Comparison of ENCODE assay signal across 1 cellular context in genomic region chr7:34750636-34751035, GRCh38.
TF ChIP-seq lines count a peak whose summit lies in the region.

No MANE protein-coding gene starts in this region.

TF ChIP-seq in HepG2, 621 proteins besides CTCF, POLR2A, EP300 and RAD21:
- 0 out of 2 replicates have a peak, but pooled peaks have one; percentile 27 for TF ChIP-seq ZKSCAN1 (IDR thresholded peaks at IDR 0.05; ENCODE audit: low read length)
- TF ChIP-seq SMAD3 (CRISPR knock-in tag; IDR thresholded peaks at IDR 0.05) = no peak
- no peak for TF ChIP-seq NR2F2 (IDR thresholded peaks at IDR 0.05; ENCODE audit: borderline replicate concordance, low read depth)
- peak; percentile 73 to 85 for TF ChIP-seq MAFK (conservative IDR thresholded peaks at IDR 0.05 in 1 of 2, IDR thresholded peaks at IDR 0.05 in 1 of 2; ENCODE audit: low read length in 2 of 2)
- no peak for TF ChIP-seq ZC3H4 (CRISPR knock-in tag; IDR thresholded peaks at IDR 0.05; ENCODE audit: borderline replicate concordance)
- no peak for TF ChIP-seq ZNF83 (CRISPR knock-in tag; IDR thresholded peaks at IDR 0.05; ENCODE audit: borderline replicate concordance)
- no peak for TF ChIP-seq ZNF772 (CRISPR knock-in tag; IDR thresholded peaks at IDR 0.05)
- TF ChIP-seq, protein P1, sequence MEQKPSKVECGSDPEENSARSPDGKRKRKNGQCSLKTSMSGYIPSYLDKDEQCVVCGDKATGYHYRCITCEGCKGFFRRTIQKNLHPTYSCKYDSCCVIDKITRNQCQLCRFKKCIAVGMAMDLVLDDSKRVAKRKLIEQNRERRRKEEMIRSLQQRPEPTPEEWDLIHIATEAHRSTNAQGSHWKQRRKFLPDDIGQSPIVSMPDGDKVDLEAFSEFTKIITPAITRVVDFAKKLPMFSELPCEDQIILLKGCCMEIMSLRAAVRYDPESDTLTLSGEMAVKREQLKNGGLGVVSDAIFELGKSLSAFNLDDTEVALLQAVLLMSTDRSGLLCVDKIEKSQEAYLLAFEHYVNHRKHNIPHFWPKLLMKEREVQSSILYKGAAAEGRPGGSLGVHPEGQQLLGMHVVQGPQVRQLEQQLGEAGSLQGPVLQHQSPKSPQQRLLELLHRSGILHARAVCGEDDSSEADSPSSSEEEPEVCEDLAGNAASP (CRISPR knock-in tag; IDR thresholded peaks at IDR 0.05; ENCODE audit: borderline replicate concordance) = no peak
- TF ChIP-seq, protein P2, sequence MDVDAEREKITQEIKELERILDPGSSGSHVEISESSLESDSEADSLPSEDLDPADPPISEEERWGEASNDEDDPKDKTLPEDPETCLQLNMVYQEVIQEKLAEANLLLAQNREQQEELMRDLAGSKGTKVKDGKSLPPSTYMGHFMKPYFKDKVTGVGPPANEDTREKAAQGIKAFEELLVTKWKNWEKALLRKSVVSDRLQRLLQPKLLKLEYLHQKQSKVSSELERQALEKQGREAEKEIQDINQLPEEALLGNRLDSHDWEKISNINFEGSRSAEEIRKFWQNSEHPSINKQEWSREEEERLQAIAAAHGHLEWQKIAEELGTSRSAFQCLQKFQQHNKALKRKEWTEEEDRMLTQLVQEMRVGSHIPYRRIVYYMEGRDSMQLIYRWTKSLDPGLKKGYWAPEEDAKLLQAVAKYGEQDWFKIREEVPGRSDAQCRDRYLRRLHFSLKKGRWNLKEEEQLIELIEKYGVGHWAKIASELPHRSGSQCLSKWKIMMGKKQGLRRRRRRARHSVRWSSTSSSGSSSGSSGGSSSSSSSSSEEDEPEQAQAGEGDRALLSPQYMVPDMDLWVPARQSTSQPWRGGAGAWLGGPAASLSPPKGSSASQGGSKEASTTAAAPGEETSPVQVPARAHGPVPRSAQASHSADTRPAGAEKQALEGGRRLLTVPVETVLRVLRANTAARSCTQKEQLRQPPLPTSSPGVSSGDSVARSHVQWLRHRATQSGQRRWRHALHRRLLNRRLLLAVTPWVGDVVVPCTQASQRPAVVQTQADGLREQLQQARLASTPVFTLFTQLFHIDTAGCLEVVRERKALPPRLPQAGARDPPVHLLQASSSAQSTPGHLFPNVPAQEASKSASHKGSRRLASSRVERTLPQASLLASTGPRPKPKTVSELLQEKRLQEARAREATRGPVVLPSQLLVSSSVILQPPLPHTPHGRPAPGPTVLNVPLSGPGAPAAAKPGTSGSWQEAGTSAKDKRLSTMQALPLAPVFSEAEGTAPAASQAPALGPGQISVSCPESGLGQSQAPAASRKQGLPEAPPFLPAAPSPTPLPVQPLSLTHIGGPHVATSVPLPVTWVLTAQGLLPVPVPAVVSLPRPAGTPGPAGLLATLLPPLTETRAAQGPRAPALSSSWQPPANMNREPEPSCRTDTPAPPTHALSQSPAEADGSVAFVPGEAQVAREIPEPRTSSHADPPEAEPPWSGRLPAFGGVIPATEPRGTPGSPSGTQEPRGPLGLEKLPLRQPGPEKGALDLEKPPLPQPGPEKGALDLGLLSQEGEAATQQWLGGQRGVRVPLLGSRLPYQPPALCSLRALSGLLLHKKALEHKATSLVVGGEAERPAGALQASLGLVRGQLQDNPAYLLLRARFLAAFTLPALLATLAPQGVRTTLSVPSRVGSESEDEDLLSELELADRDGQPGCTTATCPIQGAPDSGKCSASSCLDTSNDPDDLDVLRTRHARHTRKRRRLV (CRISPR knock-in tag; IDR thresholded peaks at IDR 0.05) = no peak
- no peak for TF ChIP-seq PRDM10 (CRISPR knock-in tag; IDR thresholded peaks at IDR 0.05; ENCODE audit: low read depth)
- TF ChIP-seq MIER3 (CRISPR knock-in tag; IDR thresholded peaks at IDR 0.05; ENCODE audit: borderline replicate concordance) = no peak
- TF ChIP-seq HDAC6 (IDR thresholded peaks at IDR 0.05; ENCODE audit: low read depth, low read length) = no peak
- TF ChIP-seq ZBTB3 (CRISPR knock-in tag; IDR thresholded peaks at IDR 0.05; ENCODE audit: borderline replicate concordance, low read depth) = no peak
- no peak for TF ChIP-seq ETS1 (CRISPR knock-in tag; IDR thresholded peaks at IDR 0.05)
- TF ChIP-seq ZNF543 (CRISPR knock-in tag; IDR thresholded peaks at IDR 0.05) = no peak
- no peak for TF ChIP-seq HNRNPLL (IDR thresholded peaks at IDR 0.05; ENCODE audit: low read depth, low read length, poor library complexity, severe bottlenecking)
- no peak for TF ChIP-seq BCL3 (CRISPR knock-in tag; IDR thresholded peaks at IDR 0.05)
- TF ChIP-seq ZNF780A (CRISPR knock-in tag; IDR thresholded peaks at IDR 0.05) = no peak
- TF ChIP-seq, protein P3, sequence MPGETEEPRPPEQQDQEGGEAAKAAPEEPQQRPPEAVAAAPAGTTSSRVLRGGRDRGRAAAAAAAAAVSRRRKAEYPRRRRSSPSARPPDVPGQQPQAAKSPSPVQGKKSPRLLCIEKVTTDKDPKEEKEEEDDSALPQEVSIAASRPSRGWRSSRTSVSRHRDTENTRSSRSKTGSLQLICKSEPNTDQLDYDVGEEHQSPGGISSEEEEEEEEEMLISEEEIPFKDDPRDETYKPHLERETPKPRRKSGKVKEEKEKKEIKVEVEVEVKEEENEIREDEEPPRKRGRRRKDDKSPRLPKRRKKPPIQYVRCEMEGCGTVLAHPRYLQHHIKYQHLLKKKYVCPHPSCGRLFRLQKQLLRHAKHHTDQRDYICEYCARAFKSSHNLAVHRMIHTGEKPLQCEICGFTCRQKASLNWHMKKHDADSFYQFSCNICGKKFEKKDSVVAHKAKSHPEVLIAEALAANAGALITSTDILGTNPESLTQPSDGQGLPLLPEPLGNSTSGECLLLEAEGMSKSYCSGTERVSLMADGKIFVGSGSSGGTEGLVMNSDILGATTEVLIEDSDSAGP (CRISPR knock-in tag; IDR thresholded peaks at IDR 0.05; ENCODE audit: borderline replicate concordance) = 0 out of 2 replicates have a peak, but pooled peaks have one; percentile 2
- peak; percentile 80 for TF ChIP-seq MAFF (IDR thresholded peaks at IDR 0.05; ENCODE audit: low read depth, low read length)
- TF ChIP-seq ZC3H13 (CRISPR knock-in tag; IDR thresholded peaks at IDR 0.05) = peak; percentile 40; the same call in 1 of the 2 replicates
- no peak for TF ChIP-seq IRF2 (CRISPR knock-in tag; IDR thresholded peaks at IDR 0.05)
- no peak for TF ChIP-seq ZNF274 (CRISPR knock-in tag; IDR thresholded peaks at IDR 0.05)
- TF ChIP-seq IKZF4 (CRISPR knock-in tag; IDR thresholded peaks at IDR 0.05; ENCODE audit: borderline replicate concordance, low read depth, not compliant biosample characterization) = no peak
